ENCODE assay signal across 23 cellular contexts in the genomic region with DNA sequence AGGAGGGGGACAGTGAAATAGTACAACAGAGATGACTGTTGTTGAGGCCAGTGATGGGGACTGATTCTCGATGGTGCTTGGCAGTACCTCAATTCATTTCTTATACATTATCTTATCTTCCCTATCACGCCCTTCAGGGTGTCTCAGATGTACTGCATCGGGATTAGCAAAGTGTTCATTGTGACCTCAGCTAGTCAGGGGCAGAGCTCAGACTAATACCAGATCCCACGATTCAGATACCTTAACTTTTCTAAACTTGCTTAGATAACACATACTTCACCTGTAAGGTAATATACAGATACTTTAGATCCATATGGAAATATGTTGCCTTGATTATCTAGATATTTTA.
"Had no signal": no experiment of that assay in that cellular context is flagged by ENCODE, and none has a peak within 500 bp of the region (broad histone marks: within the 10 kb centered on the region; RNA-seq: fewer than 3 reads in every experiment).

No MANE protein-coding gene starts in this region.

- H3K27ac ChIP-seq: dorsolateral prefrontal cortex, left ventricle myocardium inferior, lower lobe of right lung, neutrophil, psoas muscle, thoracic aorta, transverse colon had no signal

- H3K9me3 ChIP-seq: esophagus squamous epithelium, left ventricle myocardium inferior, lower lobe of right lung, neutrophil, psoas muscle, thoracic aorta, transverse colon had no signal

- DNase-seq: cortex of kidney; dorsolateral prefrontal cortex; effector CD8-positive, alpha-beta T cell; esophagus squamous epithelium; foreskin fibroblast; immature natural killer cell; kidney; left cardiac atrium; left ventricle myocardium inferior; lower lobe of right lung; mesenchymal stem cell; naive thymus-derived CD4-positive, alpha-beta T cell; psoas muscle; retina; stimulated activated CD4-positive, alpha-beta T cell treated with anti-CD3 and anti-CD28 coated beads, Interleukin-2, amount 100 ng/mL, for 24 hours; stimulated activated CD4-positive, alpha-beta T cell treated with anti-CD3 and anti-CD28 coated beads, Interleukin-4, amount 100 ng/mL, for 4 hours; stimulated activated naive B cell treated with anti-CD40 and anti-IgM and Interleukin-4, amounts not matched to agents 10 μg/mL and 1 μg/mL and 100 μg/mL, for 72 hours; stimulated activated naive CD8-positive, alpha-beta T cell treated with anti-CD3 and anti-CD28 coated beads, Interleukin-15, amount 100 ng/mL, for 72 hours; substantia nigra; transverse colon had no signal

- H3K4me3 ChIP-seq: dorsolateral prefrontal cortex, esophagus squamous epithelium, left ventricle myocardium inferior, lower lobe of right lung, psoas muscle, thoracic aorta, transverse colon had no signal

- ATAC-seq: left cardiac atrium; lower lobe of right lung; naive thymus-derived CD4-positive, alpha-beta T cell; psoas muscle; sciatic nerve; stimulated activated naive B cell treated with anti-CD40 and anti-IgM and Interleukin-4, amounts not matched to agents 10 μg/mL and 1 μg/mL and 100 μg/mL, for 72 hours; stimulated activated naive CD8-positive, alpha-beta T cell treated with anti-CD3 and anti-CD28 coated beads, Interleukin-15, amount 100 ng/mL, for 72 hours had no signal

- H3K4me1 ChIP-seq: left ventricle myocardium inferior, lower lobe of right lung, psoas muscle, transverse colon had no signal

- H3K36me3 ChIP-seq: esophagus squamous epithelium, left ventricle myocardium inferior, lower lobe of right lung, neutrophil, thoracic aorta, transverse colon had no signal

- H3K27me3 ChIP-seq: dorsolateral prefrontal cortex, esophagus squamous epithelium, neutrophil, transverse colon had no signal
